17 cellular contexts compared by ENCODE assay signal in genomic region chr3:79202471-79203143, GRCh38.
A peak's percentile ranks its signal among the peaks of the same experiment; 100 is the strongest.
DNase-seq lines count a peak whose midpoint lies in the region; ATAC-seq and TF ChIP-seq lines count a peak whose summit lies in the region.
"Had no signal": no experiment of that assay in that cellular context is flagged by ENCODE, and none has a peak within 500 bp of the region (broad histone marks: within the 10 kb centered on the region; RNA-seq: fewer than 3 reads in every experiment).

No MANE protein-coding gene starts in this region.

- H2AFZ ChIP-seq in trophoblast cell (ENCODE audit: insufficient read depth, low read length, poor library complexity): no peak overlapping the region

- H2BK120ac ChIP-seq in trophoblast cell (ENCODE audit: insufficient read depth, low read length, poor library complexity): no peak overlapping the region

- no peaks in the 10 kb centered on the region for H3K79me2 ChIP-seq in trophoblast cell (ENCODE audit: control insufficient read depth, insufficient read depth, low read length, poor library complexity)

- DNase-seq in WTC11 (ENCODE audit: low spot score) (no peak), iPS-NIHi7 (ENCODE audit: extremely low spot score) (peak; percentile 17), trophoblast cell (peak; percentile 76 to 92), NAMALWA (ENCODE audit: low spot score) (no peak)
- no peak for DNase-seq in CD4-positive, alpha-beta T cell
- DNase-seq: CD8-positive, alpha-beta memory T cell; H7; MV-4-11; NCI-H1436; NCI-H2029; NCI-H446 treated with DMSO at 0.1 percent for 48 hours; NCI-H69 had no signal

- H3K4me2 ChIP-seq in trophoblast cell (ENCODE audit: low read length): no peak overlapping the region
- H3K4me2 ChIP-seq: BLaER1 treated with 17β-estradiol and CSF1 and Interleukin-3, amounts not matched to agents 10 nM and 100 nM; KMS-11 had no signal

- POLR2A ChIA-PET in WTC11 (lab: Charles Lee): no interaction called here
- POLR2A ChIA-PET in CD4-positive, alpha-beta T cell (lab: Charles Lee): no interaction called here

- H3K9me3 ChIP-seq in HUES48 (ENCODE audit: control insufficient read depth, insufficient read depth, low read length): no peaks in the 10 kb centered on the region
- no peaks in the 10 kb centered on the region for H3K9me3 ChIP-seq in trophoblast cell (ENCODE audit: insufficient read depth, low read depth, low read length)
- peaks cover 7% of the 10 kb centered on the region for H3K9me3 ChIP-seq in CD4-positive, alpha-beta T cell (ENCODE audit: control insufficient read depth, low read length)

- H3K4ac ChIP-seq in trophoblast cell (ENCODE audit: low read depth, low read length): no peak overlapping the region

- H4K91ac ChIP-seq in trophoblast cell (ENCODE audit: low read depth, low read length): no peak overlapping the region

- no peak overlapping the region for H2AK5ac ChIP-seq in trophoblast cell (ENCODE audit: low read length)

- H3K79me1 ChIP-seq in trophoblast cell (ENCODE audit: low read length): no peaks in the 10 kb centered on the region

- H3K4me3 ChIP-seq in HUES48 (ENCODE audit: low read depth, low read length) (peak overlapping the region; percentile 41), trophoblast cell (ENCODE audit: low read depth, low read length) (no peak overlapping the region)
- H3K4me3 ChIP-seq: BLaER1 treated with 17β-estradiol and CSF1 and Interleukin-3, amounts not matched to agents 10 nM and 100 nM had no signal

- H3K27me3 ChIP-seq in HUES48 (ENCODE audit: control insufficient read depth, insufficient read depth, low read length) (no peaks in the 10 kb centered on the region), trophoblast cell (ENCODE audit: insufficient read depth, low read length) (no peaks in the 10 kb centered on the region)
- no peaks in the 10 kb centered on the region for H3K27me3 ChIP-seq in CD4-positive, alpha-beta T cell (ENCODE audit: control insufficient read depth, insufficient read depth, low read length)
- H3K27me3 ChIP-seq: BLaER1 treated with 17β-estradiol and CSF1 and Interleukin-3, amounts not matched to agents 10 nM and 100 nM had no signal

- peaks cover 12% of the 10 kb centered on the region for H3K9me3 Mint-ChIP-seq in WTC11
- H3K9me3 Mint-ChIP-seq in CD4-positive, alpha-beta T cell: peaks cover 4% of the 10 kb centered on the region

- intact Hi-C loops in CD4-positive, alpha-beta T cell (cut with DNase I, micrococcal nuclease): no loop called here

- ATAC-seq in WTC11 (peak; percentile 83), GM18511 (IDR thresholded peaks at IDR 0.05; ENCODE audit: unreplicated experiment) (no peak)
- no peak for ATAC-seq in CD4-positive, alpha-beta T cell (ENCODE audit: poor library complexity)
- ATAC-seq: Right ventricle myocardium inferior had no signal

- H3K36me3 Mint-ChIP-seq in WTC11: peaks cover 13% of the 10 kb centered on the region
- no peaks in the 10 kb centered on the region for H3K36me3 Mint-ChIP-seq in CD4-positive, alpha-beta T cell (ENCODE audit: low read depth)
- H3K36me3 Mint-ChIP-seq: CD8-positive, alpha-beta memory T cell had no signal

- H2BK5ac ChIP-seq in trophoblast cell (ENCODE audit: low read depth, low read length, poor library complexity): no peak overlapping the region

- WGBS in trophoblast cell (ENCODE audit: extremely low coverage, insufficient coverage, insufficient read length): no CpG with 5 or more reads among the region's 5 CpGs

- no peak overlapping the region for H2BK12ac ChIP-seq in trophoblast cell (ENCODE audit: low read length)

- no peak overlapping the region for H3K23ac ChIP-seq in trophoblast cell (ENCODE audit: low read length)

- H3K27ac ChIP-seq in HUES48 (ENCODE audit: low read depth, low read length): peak overlapping the region; percentile 52
- H3K27ac ChIP-seq in trophoblast cell (ENCODE audit: low read depth, low read length): no peak overlapping the region
- no peak overlapping the region for H3K27ac ChIP-seq in CD4-positive, alpha-beta T cell (ENCODE audit: low read depth, low read length)
- H3K27ac ChIP-seq: BLaER1 treated with 17β-estradiol and CSF1 and Interleukin-3, amounts not matched to agents 10 nM and 100 nM; KMS-11 had no signal

- no peak overlapping the region for H4K12ac ChIP-seq in trophoblast cell (ENCODE audit: low read depth, low read length)

- peak overlapping the region; percentile 94 for H3K27ac Mint-ChIP-seq in WTC11
- no peak overlapping the region for H3K27ac Mint-ChIP-seq in CD4-positive, alpha-beta T cell
- H3K27ac Mint-ChIP-seq: CD8-positive, alpha-beta memory T cell had no signal

- H3K27me3 Mint-ChIP-seq in WTC11 (ENCODE audit: low read depth): no peaks in the 10 kb centered on the region; the same call in none of the 2 replicates
- H3K27me3 Mint-ChIP-seq in CD4-positive, alpha-beta T cell: no peaks in the 10 kb centered on the region
- H3K27me3 Mint-ChIP-seq: CD8-positive, alpha-beta memory T cell had no signal

- H3K4me3 Mint-ChIP-seq in WTC11: peak overlapping the region; percentile 60
- H3K4me3 Mint-ChIP-seq in CD4-positive, alpha-beta T cell: no peak overlapping the region
- H3K4me3 Mint-ChIP-seq: CD8-positive, alpha-beta memory T cell had no signal

- H3K18ac ChIP-seq in trophoblast cell (ENCODE audit: low read length): no peak overlapping the region

- H4K8ac ChIP-seq in trophoblast cell (ENCODE audit: low read depth, low read length): no peak overlapping the region

- H3K14ac ChIP-seq in trophoblast cell (ENCODE audit: low read length): no peak overlapping the region

- H3K4me1 Mint-ChIP-seq in WTC11: peaks cover 54% of the 10 kb centered on the region
- H3K4me1 Mint-ChIP-seq in CD4-positive, alpha-beta T cell (ENCODE audit: low read depth): no peaks in the 10 kb centered on the region
- H3K4me1 Mint-ChIP-seq: CD8-positive, alpha-beta memory T cell had no signal

- no peaks in the 10 kb centered on the region for H3K36me3 ChIP-seq in HUES48 (ENCODE audit: control insufficient read depth, insufficient read depth, low read length)
- no peaks in the 10 kb centered on the region for H3K36me3 ChIP-seq in trophoblast cell (ENCODE audit: control insufficient read depth in 1 of 2, insufficient read depth in 2 of 2, low read length in 2 of 2)
- H3K36me3 ChIP-seq: BLaER1 treated with 17β-estradiol and CSF1 and Interleukin-3, amounts not matched to agents 10 nM and 100 nM had no signal

- CTCF ChIA-PET in WTC11 (lab: Charles Lee): interaction anchor here (0.6 to 1.0 kb wide), 2 partner anchors 116 to 1828 kb away, joined by 3 to 4 read pairs; no protein-coding TSS in a partner anchor
- CTCF ChIA-PET in CD4-positive, alpha-beta T cell (lab: Charles Lee): no interaction called here

- H3K4me1 ChIP-seq in HUES48 (ENCODE audit: control insufficient read depth, insufficient read depth, low read length) (peaks cover 44% of the 10 kb centered on the region), trophoblast cell (ENCODE audit: control insufficient read depth in 1 of 2, insufficient read depth in 2 of 2, low read length in 2 of 2) (no peaks in the 10 kb centered on the region)
- H3K4me1 ChIP-seq: BLaER1 treated with 17β-estradiol and CSF1 and Interleukin-3, amounts not matched to agents 10 nM and 100 nM had no signal

- TF ChIP-seq CTCF in WTC11 (IDR thresholded peaks at IDR 0.05): no peak
- no peak for TF ChIP-seq CTCF in CD4-positive, alpha-beta T cell (IDR thresholded peaks at IDR 0.05)

- H3K9ac ChIP-seq in HUES48 (ENCODE audit: low read depth, low read length) (no peak overlapping the region), trophoblast cell (ENCODE audit: low read length) (no peak overlapping the region)
- H3K9ac ChIP-seq: BLaER1 treated with 17β-estradiol and CSF1 and Interleukin-3, amounts not matched to agents 10 nM and 100 nM; KMS-11 had no signal

TF ChIP-seq in WTC11, 78 proteins besides CTCF, POLR2A, EP300 and RAD21:
- TF ChIP-seq TEAD1 (CRISPR knock-in tag; IDR thresholded peaks at IDR 0.05): no peak
- TF ChIP-seq, protein P1, sequence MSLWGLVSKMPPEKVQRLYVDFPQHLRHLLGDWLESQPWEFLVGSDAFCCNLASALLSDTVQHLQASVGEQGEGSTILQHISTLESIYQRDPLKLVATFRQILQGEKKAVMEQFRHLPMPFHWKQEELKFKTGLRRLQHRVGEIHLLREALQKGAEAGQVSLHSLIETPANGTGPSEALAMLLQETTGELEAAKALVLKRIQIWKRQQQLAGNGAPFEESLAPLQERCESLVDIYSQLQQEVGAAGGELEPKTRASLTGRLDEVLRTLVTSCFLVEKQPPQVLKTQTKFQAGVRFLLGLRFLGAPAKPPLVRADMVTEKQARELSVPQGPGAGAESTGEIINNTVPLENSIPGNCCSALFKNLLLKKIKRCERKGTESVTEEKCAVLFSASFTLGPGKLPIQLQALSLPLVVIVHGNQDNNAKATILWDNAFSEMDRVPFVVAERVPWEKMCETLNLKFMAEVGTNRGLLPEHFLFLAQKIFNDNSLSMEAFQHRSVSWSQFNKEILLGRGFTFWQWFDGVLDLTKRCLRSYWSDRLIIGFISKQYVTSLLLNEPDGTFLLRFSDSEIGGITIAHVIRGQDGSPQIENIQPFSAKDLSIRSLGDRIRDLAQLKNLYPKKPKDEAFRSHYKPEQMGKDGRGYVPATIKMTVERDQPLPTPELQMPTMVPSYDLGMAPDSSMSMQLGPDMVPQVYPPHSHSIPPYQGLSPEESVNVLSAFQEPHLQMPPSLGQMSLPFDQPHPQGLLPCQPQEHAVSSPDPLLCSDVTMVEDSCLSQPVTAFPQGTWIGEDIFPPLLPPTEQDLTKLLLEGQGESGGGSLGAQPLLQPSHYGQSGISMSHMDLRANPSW (CRISPR knock-in tag; conservative IDR thresholded peaks at IDR 0.05; ENCODE audit: low read depth): no peak
TF ChIP-seq in WTC11: peak in this region for 0.

Comparison
In these comparisons a context has a peak if more than half of its experiments do, and no peak if none do; other contexts are left out.
1. DNase-seq: peak in iPS-NIHi7 (single experiment) and trophoblast cell (2 of 2); none in WTC11 (single experiment), CD4-positive, alpha-beta T cell (0 of 10) and NAMALWA (single experiment).